In genomic region chr1:14598007-14598497, GRCh38 we compare ENCODE assay signal across 12 cellular contexts. TPM values are rescaled to one million over a fixed set of nuclear protein-coding genes. Genes with fewer than 3 reads are reported as not detected.
DNase-seq lines count a peak whose midpoint lies in the region; ATAC-seq and TF ChIP-seq lines count a peak whose summit lies in the region.
"Had no signal": no experiment of that assay in that cellular context is flagged by ENCODE, and none has a peak within 500 bp of the region (broad histone marks: within the 10 kb centered on the region; RNA-seq: fewer than 3 reads in every experiment).

No MANE protein-coding gene starts in this region.

- no peaks in the 10 kb centered on the region for H3K9me2 ChIP-seq in neural cell (ENCODE audit: insufficient read depth, low read length)

- ATAC-seq in esophagus mucosa (peak; percentile 45), HG03520 (IDR thresholded peaks at IDR 0.05; ENCODE audit: unreplicated experiment) (no peak)

- H3K79me2 ChIP-seq in ACC112 (ENCODE audit: control insufficient read depth, insufficient read depth, low read length, unreplicated experiment) (no peaks in the 10 kb centered on the region), neural cell (replicated peaks; ENCODE audit: insufficient read depth, low read length) (peaks cover 45% of the 10 kb centered on the region)

- no peaks in the 10 kb centered on the region for H4K20me1 ChIP-seq in neural cell (ENCODE audit: insufficient read depth)

- no peaks in the 10 kb centered on the region for H3K9me3 ChIP-seq in neural cell (ENCODE audit: low read length)
- H3K9me3 ChIP-seq: neutrophil had no signal

- H3F3A ChIP-seq in neural cell (ENCODE audit: insufficient read depth, low read length, poor library complexity, severe bottlenecking): peaks cover 5% of the 10 kb centered on the region

- no peak for TF ChIP-seq EP300 in neural cell (conservative IDR thresholded peaks at IDR 0.05; ENCODE audit: poor library complexity, severe bottlenecking)

- H3K4me3 ChIP-seq in ACC112 (ENCODE audit: low read depth, low read length) (peak overlapping the region; percentile 68), neural cell (ENCODE audit: low read length) (peak overlapping the region; percentile 99)

- peak overlapping the region; percentile 78 for H3K4me2 ChIP-seq in neural cell (ENCODE audit: low read length)
- H3K4me2 ChIP-seq: KMS-11 had no signal

- H3K27ac ChIP-seq in ACC112 (ENCODE audit: low read depth, low read length) (no peak overlapping the region), neural cell (ENCODE audit: low read length) (peak overlapping the region; percentile 88)
- H3K27ac ChIP-seq: KMS-11, neutrophil had no signal

- no peak overlapping the region for H2AFZ ChIP-seq in ACC112 (ENCODE audit: low read length, unreplicated experiment)
- peak overlapping the region; percentile 68 for H2AFZ ChIP-seq in neural cell (ENCODE audit: low read depth, low read length)

- H3K9ac ChIP-seq in neural cell (ENCODE audit: low read length): peak overlapping the region; percentile 94
- H3K9ac ChIP-seq: KMS-11 had no signal

- TF ChIP-seq CTCF in neural cell (IDR thresholded peaks at IDR 0.05; ENCODE audit: poor library complexity, severe bottlenecking): no peak

- no peak for TF ChIP-seq RAD21 in neural cell (conservative IDR thresholded peaks at IDR 0.05)

- DNase-seq in NCI-H1092 (lab: John Stamatoyannopoulos, UW) (peak; percentile 46), hepatic stellate cell (ENCODE audit: low spot score) (no peak), NK-92 (lab: John Stamatoyannopoulos, UW; ENCODE audit: unreplicated experiment) (no peak), AML-193 (lab: John Stamatoyannopoulos, UW) (no peak)
- DNase-seq: CD4-positive, alpha-beta T cell; stimulated activated naive CD8-positive, alpha-beta T cell treated with anti-CD3 and anti-CD28 coated beads, Interleukin-15, amount 100 ng/mL, for 72 hours had no signal

- H3K4me1 ChIP-seq in ACC112 (ENCODE audit: control insufficient read depth, insufficient read depth, low read length, unreplicated experiment): no peaks in the 10 kb centered on the region

- H3K36me3 ChIP-seq in ACC112 (ENCODE audit: insufficient read depth, low read length) (no peaks in the 10 kb centered on the region), neural cell (ENCODE audit: insufficient read depth, low read length) (no peaks in the 10 kb centered on the region)
- H3K36me3 ChIP-seq: neutrophil had no signal

- H3K27me3 ChIP-seq in ACC112 (ENCODE audit: insufficient read depth, low read length) (peaks cover 61% of the 10 kb centered on the region), neural cell (ENCODE audit: insufficient read depth, low read depth, low read length) (no peaks in the 10 kb centered on the region)

TF ChIP-seq in neural cell, 6 proteins besides CTCF, POLR2A, EP300 and RAD21:
- TF ChIP-seq POLR2AphosphoS5 (IDR thresholded peaks at IDR 0.05): no peak
- no peak for TF ChIP-seq SMC3 (conservative IDR thresholded peaks at IDR 0.05; ENCODE audit: poor library complexity)
- TF ChIP-seq MXI1 (conservative IDR thresholded peaks at IDR 0.05; ENCODE audit: poor library complexity, severe bottlenecking): no peak
- no peak for TF ChIP-seq REST (IDR thresholded peaks at IDR 0.05; ENCODE audit: borderline replicate concordance)
- TF ChIP-seq EZH2 (IDR thresholded peaks at IDR 0.05; ENCODE audit: borderline replicate concordance, insufficient read depth, low read length, poor library complexity, severe bottlenecking): no peak
- TF ChIP-seq TAF1 (IDR thresholded peaks at IDR 0.05; ENCODE audit: low read depth): no peak

RNA-seq across cellular contexts. Expression of gene KAZN, which starts 0.4 kb away (rescaled TPM):
- 33.9 TPM for total RNA-seq in esophagus mucosa
- 20.6 and 26.4 TPM in 2 replicates for polyA plus RNA-seq in neural cell
- polyA minus RNA-seq in neural cell: 54.4 and 56.7 TPM in 2 replicates
